ENCODE assay signal across 8 cellular contexts in genomic region chr2:39492095-39492590, GRCh38. TPM values are rescaled to one million over a fixed set of nuclear protein-coding genes. Genes with fewer than 3 reads are reported as not detected.
DNase-seq lines count a peak whose midpoint lies in the region; ATAC-seq, FAIRE-seq and TF ChIP-seq lines count a peak whose summit lies in the region.

No MANE protein-coding gene starts in this region.

- no peak overlapping the region for H3K27ac Mint-ChIP-seq in natural killer cell

- no peaks in the 10 kb centered on the region for H3K4me1 Mint-ChIP-seq in natural killer cell

- H3K36me3 ChIP-seq in ACC112 (ENCODE audit: insufficient read depth, low read length) = no peaks in the 10 kb centered on the region

- TF ChIP-seq CTCF in cardiac fibroblast (IDR thresholded peaks at IDR 0.05; ENCODE audit: low read depth, low read length) (no peak), natural killer cell (IDR thresholded peaks at IDR 0.05) (no peak)

- peaks cover 59% of the 10 kb centered on the region for H3K4me1 ChIP-seq in ACC112 (ENCODE audit: control insufficient read depth, insufficient read depth, low read length, unreplicated experiment)

- H2AFZ ChIP-seq in ACC112 (ENCODE audit: low read length, unreplicated experiment) = no peak overlapping the region

- ATAC-seq in HG02852 (IDR thresholded peaks at IDR 0.05; ENCODE audit: unreplicated experiment) = peak; percentile 95
- ATAC-seq in natural killer cell = peak; percentile 42 to 57 (median 50)

- DNase-seq in GM18507 (ENCODE audit: extremely low spot score, insufficient read length, low read depth) (peak; percentile 69), NOMO-1 (lab: John Stamatoyannopoulos, UW; ENCODE audit: unreplicated experiment in 2 of 2) (peak; percentile 86 to 99), cardiac fibroblast (ENCODE audit: low read depth in 2 of 2) (peak; percentile 94 to 96), natural killer cell (no peak), midbrain (lab: John Stamatoyannopoulos, UW) (no peak)
- no peak for DNase-seq in stimulated activated CD8-positive, alpha-beta memory T cell treated with anti-CD3 and anti-CD28 coated beads, Interleukin-4, amount 100 ng/mL, for 48 hours

- H3K27me3 ChIP-seq in ACC112 (ENCODE audit: insufficient read depth, low read length) = no peaks in the 10 kb centered on the region

- H3K4me3 ChIP-seq in ACC112 (ENCODE audit: low read depth, low read length) = peak overlapping the region; percentile 11
- H3K4me3 ChIP-seq in cardiac fibroblast (replicated peaks in 1 of 2; ENCODE audit: low read depth in 2 of 2, low read length in 2 of 2) = no peak overlapping the region

- peak overlapping the region; percentile 95 for H3K27ac ChIP-seq in ACC112 (ENCODE audit: low read depth, low read length)

- FAIRE-seq in GM18507 (lab: Jason Lieb, UNC) = peak; percentile 86

- no peaks in the 10 kb centered on the region for H3K9me3 Mint-ChIP-seq in natural killer cell

- intact Hi-C loops in natural killer cell (cut with micrococcal nuclease) = no loop called here

- H3K4me3 Mint-ChIP-seq in natural killer cell = no peak overlapping the region

- H3K27me3 Mint-ChIP-seq in natural killer cell (ENCODE audit: low read depth in 2 of 2) = no peaks in the 10 kb centered on the region

- no peaks in the 10 kb centered on the region for H3K36me3 Mint-ChIP-seq in natural killer cell

- no peaks in the 10 kb centered on the region for H3K79me2 ChIP-seq in ACC112 (ENCODE audit: control insufficient read depth, insufficient read depth, low read length, unreplicated experiment)

RNA-seq across cellular contexts. Expression of gene MAP4K3, which starts 55.1 kb away (rescaled TPM):
- 10 to 100 TPM; 17.3 to 25.9 (median 20.3) TPM for total RNA-seq in natural killer cell

Comparison
In these comparisons a context has a peak if more than half of its experiments do, and no peak if none do; other contexts are left out.
1. DNase-seq: peak in GM18507 (single experiment), NOMO-1 (2 of 2) and cardiac fibroblast (2 of 2); none in natural killer cell (single experiment), stimulated activated CD8-positive, alpha-beta memory T cell treated with anti-CD3 and anti-CD28 coated beads, Interleukin-4, amount 100 ng/mL, for 48 hours (single experiment) and midbrain (single experiment).